8 cellular contexts compared by ENCODE assay signal in the genomic region with DNA sequence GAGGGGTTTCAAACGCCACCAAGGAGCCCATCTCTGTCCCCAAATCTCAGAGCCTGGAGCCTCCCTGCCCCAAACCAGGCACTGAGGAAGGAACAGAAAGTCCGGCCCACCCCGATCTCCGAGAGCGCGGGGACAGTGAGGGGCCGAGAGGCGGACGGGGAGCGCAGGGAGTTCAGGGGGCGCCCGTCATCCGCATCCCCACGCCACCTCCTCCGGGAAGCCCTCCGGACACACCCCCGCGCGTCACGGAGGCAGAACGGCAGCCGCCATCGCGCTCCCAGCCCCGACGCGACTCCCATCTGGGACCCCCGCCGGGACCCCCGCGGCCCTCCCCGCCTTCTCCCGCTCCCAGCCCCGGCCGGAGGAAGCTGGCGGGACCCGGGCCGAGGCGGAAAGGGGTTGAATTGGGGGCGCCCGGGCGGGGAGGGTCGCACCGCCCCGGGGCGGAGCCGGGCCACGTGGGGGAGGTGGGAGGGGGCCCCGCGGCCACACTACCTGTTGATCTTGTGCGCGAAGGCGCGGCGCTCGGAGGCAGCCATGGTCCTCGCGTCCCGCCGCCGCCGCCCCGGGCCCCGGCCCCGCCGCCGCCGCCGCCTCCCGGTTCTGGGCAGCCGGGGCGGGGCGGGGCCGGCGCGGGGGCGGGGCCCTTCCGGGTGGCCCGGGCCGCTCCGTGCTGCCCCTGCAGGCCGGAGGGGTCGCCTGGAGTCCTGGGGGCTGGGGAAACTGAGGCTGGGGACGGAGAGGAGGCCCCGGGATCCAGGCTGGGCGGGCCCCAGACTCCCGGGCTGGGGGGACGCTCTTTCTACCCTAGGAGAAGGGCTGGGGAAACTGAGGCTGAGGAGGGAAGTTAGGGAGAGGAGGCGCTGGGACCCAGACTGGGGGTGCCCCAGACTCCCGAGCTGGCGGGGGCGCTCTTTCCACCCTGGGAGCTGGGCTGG. TPM values are rescaled to one million over a fixed set of nuclear protein-coding genes. Genes with fewer than 3 reads are reported as not detected.
DNase-seq lines count a peak whose midpoint lies in the region; ATAC-seq, FAIRE-seq and TF ChIP-seq lines count a peak whose summit lies in the region.

A gene with protein sequence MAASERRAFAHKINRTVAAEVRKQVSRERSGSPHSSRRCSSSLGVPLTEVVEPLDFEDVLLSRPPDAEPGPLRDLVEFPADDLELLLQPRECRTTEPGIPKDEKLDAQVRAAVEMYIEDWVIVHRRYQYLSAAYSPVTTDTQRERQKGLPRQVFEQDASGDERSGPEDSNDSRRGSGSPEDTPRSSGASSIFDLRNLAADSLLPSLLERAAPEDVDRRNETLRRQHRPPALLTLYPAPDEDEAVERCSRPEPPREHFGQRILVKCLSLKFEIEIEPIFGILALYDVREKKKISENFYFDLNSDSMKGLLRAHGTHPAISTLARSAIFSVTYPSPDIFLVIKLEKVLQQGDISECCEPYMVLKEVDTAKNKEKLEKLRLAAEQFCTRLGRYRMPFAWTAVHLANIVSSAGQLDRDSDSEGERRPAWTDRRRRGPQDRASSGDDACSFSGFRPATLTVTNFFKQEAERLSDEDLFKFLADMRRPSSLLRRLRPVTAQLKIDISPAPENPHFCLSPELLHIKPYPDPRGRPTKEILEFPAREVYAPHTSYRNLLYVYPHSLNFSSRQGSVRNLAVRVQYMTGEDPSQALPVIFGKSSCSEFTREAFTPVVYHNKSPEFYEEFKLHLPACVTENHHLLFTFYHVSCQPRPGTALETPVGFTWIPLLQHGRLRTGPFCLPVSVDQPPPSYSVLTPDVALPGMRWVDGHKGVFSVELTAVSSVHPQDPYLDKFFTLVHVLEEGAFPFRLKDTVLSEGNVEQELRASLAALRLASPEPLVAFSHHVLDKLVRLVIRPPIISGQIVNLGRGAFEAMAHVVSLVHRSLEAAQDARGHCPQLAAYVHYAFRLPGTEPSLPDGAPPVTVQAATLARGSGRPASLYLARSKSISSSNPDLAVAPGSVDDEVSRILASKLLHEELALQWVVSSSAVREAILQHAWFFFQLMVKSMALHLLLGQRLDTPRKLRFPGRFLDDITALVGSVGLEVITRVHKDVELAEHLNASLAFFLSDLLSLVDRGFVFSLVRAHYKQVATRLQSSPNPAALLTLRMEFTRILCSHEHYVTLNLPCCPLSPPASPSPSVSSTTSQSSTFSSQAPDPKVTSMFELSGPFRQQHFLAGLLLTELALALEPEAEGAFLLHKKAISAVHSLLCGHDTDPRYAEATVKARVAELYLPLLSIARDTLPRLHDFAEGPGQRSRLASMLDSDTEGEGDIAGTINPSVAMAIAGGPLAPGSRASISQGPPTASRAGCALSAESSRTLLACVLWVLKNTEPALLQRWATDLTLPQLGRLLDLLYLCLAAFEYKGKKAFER (N-terminal part only) (minus strand): TSS at position 623 of the 938 bp plus-strand sequence. CDS start 84 bp downstream, at position 539.

- peaks cover 2% of the 10 kb centered on the region for H3K4me1 Mint-ChIP-seq in activated T-cell treated with anti-CD3 and anti-CD28 coated beads, Interleukin-2, amount 50 U/mL, for 24 hours (ENCODE audit: low read depth)

- peak; percentile 62 for ATAC-seq in upper lobe of right lung

- no peaks in the 10 kb centered on the region for H4K20me1 ChIP-seq in endothelial cell of umbilical vein (replicated peaks; ENCODE audit: control insufficient read depth, extremely low read depth, insufficient read depth, low read length)

- peak within 1 kb of the TSS; percentile 75 for H3K4me3 Mint-ChIP-seq in activated T-cell treated with anti-CD3 and anti-CD28 coated beads, Interleukin-2, amount 50 U/mL, for 24 hours

- H3K4me3 ChIP-seq in WERI-Rb-1 (ENCODE audit: low read depth, low read length) (peak within 1 kb of the TSS; percentile 69), endothelial cell of umbilical vein (replicated peaks in 1 of 3; ENCODE audit: insufficient read depth in 1 of 3, low read depth in 1 of 3, low read length in 3 of 3) (peak within 1 kb of the TSS; percentile 56 to 79 (median 57)), muscle layer of colon (ENCODE audit: low read depth in 1 of 2, low read length in 2 of 2) (peak within 1 kb of the TSS; percentile 61 to 68), upper lobe of right lung (peak within 1 kb of the TSS; percentile 80)

- FAIRE-seq in endothelial cell of umbilical vein (lab: Jason Lieb, UNC) (peak; percentile 64), D721Med (lab: Jason Lieb, UNC) (no peak)

- CTCF ChIA-PET in endothelial cell of umbilical vein (lab: Charles Lee) = interaction anchor here (1.0 to 1.2 kb wide), 2 partner anchors 19 to 21 kb away, joined by 3 read pairs; no protein-coding TSS in a partner anchor

- intact Hi-C loops in endothelial cell of umbilical vein (cut with micrococcal nuclease) (no loop called here), upper lobe of right lung (cut with DNase I) (no loop called here)

- H3K27ac ChIP-seq in WERI-Rb-1 (peak within 1 kb of the TSS; percentile 40; the same call in 1 of the 2 replicates), endothelial cell of umbilical vein (ENCODE audit: insufficient read depth, low read depth, low read length) (peak within 1 kb of the TSS; percentile 70), muscle layer of colon (ENCODE audit: low read depth, low read length) (peak within 1 kb of the TSS; percentile 59), upper lobe of right lung (peak within 1 kb of the TSS; percentile 86)

- POLR2A ChIA-PET in endothelial cell of umbilical vein (lab: Charles Lee) = no interaction called here

- H3K9ac ChIP-seq in endothelial cell of umbilical vein (replicated peaks; ENCODE audit: extremely low read depth, insufficient read depth, low read length) = peak within 1 kb of the TSS; percentile 78
- no peak within 1 kb of the TSS for H3K9ac ChIP-seq in muscle layer of colon (ENCODE audit: low read length)

- peak; percentile 51 for TF ChIP-seq CTCF in WERI-Rb-1 (IDR thresholded peaks at IDR 0.05; ENCODE audit: low read depth, low read length)
- peak; percentile 23 to 49 for TF ChIP-seq CTCF in endothelial cell of umbilical vein (IDR thresholded peaks at IDR 0.05; ENCODE audit: extremely low read depth in 1 of 2, insufficient read depth in 1 of 2, low read depth in 1 of 2, low read length in 2 of 2)
- peak; percentile 39 for TF ChIP-seq CTCF in upper lobe of right lung (IDR thresholded peaks at IDR 0.05)
- no peak for TF ChIP-seq CTCF in D721Med (IDR thresholded peaks at IDR 0.05; ENCODE audit: insufficient read depth, missing control alignments)

- H3K36me3 ChIP-seq in WERI-Rb-1 (no peaks in the 10 kb centered on the region), endothelial cell of umbilical vein (ENCODE audit: control insufficient read depth in 2 of 2, extremely low read depth in 1 of 2, insufficient read depth in 2 of 2, low read length in 2 of 2) (no peaks in the 10 kb centered on the region), muscle layer of colon (ENCODE audit: insufficient read depth, low read length) (no peaks in the 10 kb centered on the region), upper lobe of right lung (no peaks in the 10 kb centered on the region)

- peaks cover 58% of the 10 kb centered on the region for H3K27me3 Mint-ChIP-seq in activated T-cell treated with anti-CD3 and anti-CD28 coated beads, Interleukin-2, amount 50 U/mL, for 24 hours

- H3K27ac Mint-ChIP-seq in activated T-cell treated with anti-CD3 and anti-CD28 coated beads, Interleukin-2, amount 50 U/mL, for 24 hours = no peak within 1 kb of the TSS

- H3K79me2 ChIP-seq in endothelial cell of umbilical vein (ENCODE audit: control insufficient read depth, insufficient read depth, low read length) = peaks cover 35% of the 10 kb centered on the region

- peak; percentile 52 for DNase-seq in activated T-cell treated with anti-CD3 and anti-CD28 coated beads, Interleukin-2, amount 50 U/mL, for 24 hours
- DNase-seq in activated T-cell treated with anti-CD3 and anti-CD28 coated beads, Interleukin-2, amount 50 U/mL, for 1 hour = no peak
- DNase-seq in WERI-Rb-1 (peak; percentile 32), endothelial cell of umbilical vein (ENCODE audit: low read depth, low spot score) (no peak), upper lobe of right lung (peak; percentile 76), NCI-H2227 treated with DMSO at 0.1 percent for 48 hours (lab: John Stamatoyannopoulos, UW) (no peak), D721Med (ENCODE audit: insufficient read length, low spot score) (no peak)

- H3K36me3 Mint-ChIP-seq in activated T-cell treated with anti-CD3 and anti-CD28 coated beads, Interleukin-2, amount 50 U/mL, for 24 hours (ENCODE audit: low read depth) = no peaks in the 10 kb centered on the region

- H3K9me3 Mint-ChIP-seq in activated T-cell treated with anti-CD3 and anti-CD28 coated beads, Interleukin-2, amount 50 U/mL, for 24 hours = no peaks in the 10 kb centered on the region

- no TSS peak for BruUV-seq in endothelial cell of umbilical vein (replicated peaks; lab: Mats Ljungman, UMichigan)

- peak within 1 kb of the TSS; percentile 64 for H3K4me2 ChIP-seq in endothelial cell of umbilical vein (ENCODE audit: insufficient read depth, low read length)

- TF ChIP-seq POLR2A in endothelial cell of umbilical vein (IDR thresholded peaks at IDR 0.05; ENCODE audit: low read depth, low read length) = no peak

- no peaks in the 10 kb centered on the region for H3K9me1 ChIP-seq in endothelial cell of umbilical vein (replicated peaks; ENCODE audit: control insufficient read depth, extremely low read depth, insufficient read depth, low read length)

- peaks cover 27% of the 10 kb centered on the region for H3K4me1 ChIP-seq in endothelial cell of umbilical vein (ENCODE audit: control insufficient read depth, extremely low read depth, insufficient read depth, low read length)
- no peaks in the 10 kb centered on the region for H3K4me1 ChIP-seq in muscle layer of colon (ENCODE audit: insufficient read depth, low read length)
- H3K4me1 ChIP-seq in upper lobe of right lung = peaks cover 18% of the 10 kb centered on the region

- H3K9me3 ChIP-seq in WERI-Rb-1 (ENCODE audit: severe bottlenecking) (no peaks in the 10 kb centered on the region), endothelial cell of umbilical vein (replicated peaks; ENCODE audit: control insufficient read depth, insufficient read depth, low read length) (no peaks in the 10 kb centered on the region), muscle layer of colon (ENCODE audit: low read length) (no peaks in the 10 kb centered on the region), upper lobe of right lung (no peaks in the 10 kb centered on the region)

- dilution Hi-C loops in endothelial cell of umbilical vein (cut with MboI; ENCODE audit: extremely low pct_ligation_motif_present, low sequenced_read_pairs) = no loop called here

- H3K27me3 ChIP-seq in WERI-Rb-1 (ENCODE audit: insufficient read depth, low read depth, severe bottlenecking) = no peaks in the 10 kb centered on the region
- no peaks in the 10 kb centered on the region for H3K27me3 ChIP-seq in endothelial cell of umbilical vein (ENCODE audit: control insufficient read depth in 2 of 2, insufficient read depth in 2 of 2, low read length in 2 of 2)
- peaks cover 0 to 5% of the 10 kb centered on the region in 2 donors for H3K27me3 ChIP-seq in muscle layer of colon (ENCODE audit: control insufficient read depth in 1 of 2, insufficient read depth in 2 of 2, low read length in 2 of 2)
- H3K27me3 ChIP-seq in upper lobe of right lung = no peaks in the 10 kb centered on the region

- peak within 1 kb of the TSS; percentile 28 for H2AFZ ChIP-seq in endothelial cell of umbilical vein (ENCODE audit: low read depth, low read length)

RNA-seq across cellular contexts. Expression of the gene that starts here (rescaled TPM):
- total RNA-seq in endothelial cell of umbilical vein (334 and 353 TPM in 2 replicates), upper lobe of right lung (138 TPM)
- polyA plus RNA-seq in endothelial cell of umbilical vein = 126 and 154 TPM in 2 replicates
- polyA plus RNA-seq in endothelial cell of umbilical vein (2011; cell fraction: cytosol; rRNA removed) = 96.5 and 102 TPM in 2 replicates
- polyA plus RNA-seq in endothelial cell of umbilical vein (2011; cell fraction: nucleus; rRNA removed) = 438 and 513 TPM in 2 replicates
- polyA plus RNA-seq in endothelial cell of umbilical vein (2012) = 107 and 122 TPM in 2 replicates
- 111 and 141 TPM in 2 replicates for polyA minus RNA-seq in endothelial cell of umbilical vein
- 6.6 TPM for polyA minus RNA-seq in endothelial cell of umbilical vein (2011; cell fraction: cytosol; rRNA and poly(A)+ RNA removed)
- polyA minus RNA-seq in endothelial cell of umbilical vein (2011; cell fraction: nucleus; rRNA and poly(A)+ RNA removed) = 142 and 193 TPM in 2 replicates

Comparison
In these comparisons a context has a peak if more than half of its experiments do, and no peak if none do; other contexts are left out.
1. DNase-seq: peak in activated T-cell treated with anti-CD3 and anti-CD28 coated beads, Interleukin-2, amount 50 U/mL, for 24 hours (single experiment), WERI-Rb-1 (single experiment) and upper lobe of right lung (single experiment); none in activated T-cell treated with anti-CD3 and anti-CD28 coated beads, Interleukin-2, amount 50 U/mL, for 1 hour (single experiment), endothelial cell of umbilical vein (single experiment), NCI-H2227 treated with DMSO at 0.1 percent for 48 hours (single experiment) and D721Med (single experiment).
2. Peak in every context shown above with its lines, with median percentiles within 50 percentile points of each other: H3K27ac ChIP-seq and H3K4me3 ChIP-seq.